Comparison of ENCODE assay signal across 1 cellular context in the genomic region with DNA sequence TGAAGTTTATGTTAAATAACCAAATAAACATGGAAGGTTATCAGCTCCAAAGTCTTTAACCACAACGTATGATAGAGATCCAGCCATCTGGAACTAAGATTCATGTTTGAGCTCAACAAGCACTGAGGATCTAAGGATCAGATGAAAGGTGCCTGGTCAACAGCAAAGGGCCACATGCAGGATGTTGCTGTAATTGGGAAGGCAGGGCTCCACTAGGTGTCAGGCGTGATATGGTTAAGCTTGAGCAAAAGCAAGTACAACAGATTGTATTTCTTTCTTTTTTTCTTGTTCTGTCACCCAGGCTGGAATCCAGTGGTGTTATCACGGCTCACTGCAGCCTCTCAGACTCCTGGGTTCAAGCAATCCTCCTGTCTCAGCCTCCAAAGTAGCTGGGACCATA.
TF ChIP-seq lines count a peak whose summit lies in the region.

No MANE protein-coding gene starts in this region.

TF ChIP-seq in GM23338, 12 proteins besides CTCF, POLR2A, EP300 and RAD21:
- TF ChIP-seq, protein P1, sequence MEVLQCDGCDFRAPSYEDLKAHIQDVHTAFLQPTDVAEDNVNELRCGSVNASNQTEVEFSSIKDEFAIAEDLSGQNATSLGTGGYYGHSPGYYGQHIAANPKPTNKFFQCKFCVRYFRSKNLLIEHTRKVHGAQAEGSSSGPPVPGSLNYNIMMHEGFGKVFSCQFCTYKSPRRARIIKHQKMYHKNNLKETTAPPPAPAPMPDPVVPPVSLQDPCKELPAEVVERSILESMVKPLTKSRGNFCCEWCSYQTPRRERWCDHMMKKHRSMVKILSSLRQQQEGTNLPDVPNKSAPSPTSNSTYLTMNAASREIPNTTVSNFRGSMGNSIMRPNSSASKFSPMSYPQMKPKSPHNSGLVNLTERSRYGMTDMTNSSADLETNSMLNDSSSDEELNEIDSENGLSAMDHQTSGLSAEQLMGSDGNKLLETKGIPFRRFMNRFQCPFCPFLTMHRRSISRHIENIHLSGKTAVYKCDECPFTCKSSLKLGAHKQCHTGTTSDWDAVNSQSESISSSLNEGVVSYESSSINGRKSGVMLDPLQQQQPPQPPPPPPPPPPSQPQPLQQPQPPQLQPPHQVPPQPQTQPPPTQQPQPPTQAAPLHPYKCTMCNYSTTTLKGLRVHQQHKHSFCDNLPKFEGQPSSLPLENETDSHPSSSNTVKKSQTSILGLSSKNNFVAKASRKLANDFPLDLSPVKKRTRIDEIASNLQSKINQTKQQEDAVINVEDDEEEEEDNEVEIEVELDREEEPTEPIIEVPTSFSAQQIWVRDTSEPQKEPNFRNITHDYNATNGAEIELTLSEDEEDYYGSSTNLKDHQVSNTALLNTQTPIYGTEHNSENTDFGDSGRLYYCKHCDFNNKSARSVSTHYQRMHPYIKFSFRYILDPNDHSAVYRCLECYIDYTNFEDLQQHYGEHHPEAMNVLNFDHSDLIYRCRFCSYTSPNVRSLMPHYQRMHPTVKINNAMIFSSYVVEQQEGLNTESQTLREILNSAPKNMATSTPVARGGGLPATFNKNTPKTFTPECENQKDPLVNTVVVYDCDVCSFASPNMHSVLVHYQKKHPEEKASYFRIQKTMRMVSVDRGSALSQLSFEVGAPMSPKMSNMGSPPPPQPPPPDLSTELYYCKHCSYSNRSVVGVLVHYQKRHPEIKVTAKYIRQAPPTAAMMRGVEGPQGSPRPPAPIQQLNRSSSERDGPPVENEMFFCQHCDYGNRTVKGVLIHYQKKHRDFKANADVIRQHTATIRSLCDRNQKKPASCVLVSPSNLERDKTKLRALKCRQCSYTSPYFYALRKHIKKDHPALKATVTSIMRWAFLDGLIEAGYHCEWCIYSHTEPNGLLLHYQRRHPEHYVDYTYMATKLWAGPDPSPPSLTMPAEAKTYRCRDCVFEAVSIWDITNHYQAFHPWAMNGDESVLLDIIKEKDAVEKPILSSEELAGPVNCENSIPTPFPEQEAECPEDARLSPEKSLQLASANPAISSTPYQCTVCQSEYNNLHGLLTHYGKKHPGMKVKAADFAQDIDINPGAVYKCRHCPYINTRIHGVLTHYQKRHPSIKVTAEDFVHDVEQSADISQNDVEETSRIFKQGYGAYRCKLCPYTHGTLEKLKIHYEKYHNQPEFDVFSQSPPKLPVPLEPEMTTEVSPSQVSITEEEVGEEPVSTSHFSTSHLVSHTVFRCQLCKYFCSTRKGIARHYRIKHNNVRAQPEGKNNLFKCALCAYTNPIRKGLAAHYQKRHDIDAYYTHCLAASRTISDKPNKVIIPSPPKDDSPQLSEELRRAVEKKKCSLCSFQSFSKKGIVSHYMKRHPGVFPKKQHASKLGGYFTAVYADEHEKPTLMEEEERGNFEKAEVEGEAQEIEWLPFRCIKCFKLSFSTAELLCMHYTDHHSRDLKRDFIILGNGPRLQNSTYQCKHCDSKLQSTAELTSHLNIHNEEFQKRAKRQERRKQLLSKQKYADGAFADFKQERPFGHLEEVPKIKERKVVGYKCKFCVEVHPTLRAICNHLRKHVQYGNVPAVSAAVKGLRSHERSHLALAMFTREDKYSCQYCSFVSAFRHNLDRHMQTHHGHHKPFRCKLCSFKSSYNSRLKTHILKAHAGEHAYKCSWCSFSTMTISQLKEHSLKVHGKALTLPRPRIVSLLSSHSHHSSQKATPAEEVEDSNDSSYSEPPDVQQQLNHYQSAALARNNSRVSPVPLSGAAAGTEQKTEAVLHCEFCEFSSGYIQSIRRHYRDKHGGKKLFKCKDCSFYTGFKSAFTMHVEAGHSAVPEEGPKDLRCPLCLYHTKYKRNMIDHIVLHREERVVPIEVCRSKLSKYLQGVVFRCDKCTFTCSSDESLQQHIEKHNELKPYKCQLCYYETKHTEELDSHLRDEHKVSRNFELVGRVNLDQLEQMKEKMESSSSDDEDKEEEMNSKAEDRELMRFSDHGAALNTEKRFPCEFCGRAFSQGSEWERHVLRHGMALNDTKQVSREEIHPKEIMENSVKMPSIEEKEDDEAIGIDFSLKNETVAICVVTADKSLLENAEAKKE (CRISPR knock-in tag; IDR thresholded peaks at IDR 0.05) = no peak
- no peak for TF ChIP-seq NANOG (IDR thresholded peaks at IDR 0.05; ENCODE audit: borderline replicate concordance)
